In genomic region chr3:68876112-68876713, GRCh38 we compare ENCODE assay signal across 8 cellular contexts. TPM values are rescaled to one million over a fixed set of nuclear protein-coding genes. Genes with fewer than 3 reads are reported as not detected.
DNase-seq lines count a peak whose midpoint lies in the region; ATAC-seq and TF ChIP-seq lines count a peak whose summit lies in the region.

No MANE protein-coding gene starts in this region.

- TF ChIP-seq CTCF in WTC11 (IDR thresholded peaks at IDR 0.05), result peak; percentile 86
- TF ChIP-seq CTCF in fibroblast of villous mesenchyme (IDR thresholded peaks at IDR 0.05; ENCODE audit: insufficient read depth, low read depth, low read length), result peak; percentile 93
- peak; percentile 87 for TF ChIP-seq CTCF in osteocyte (IDR thresholded peaks at IDR 0.05)

- no peak overlapping the region for H3K4me3 ChIP-seq in fibroblast of villous mesenchyme (ENCODE audit: low read depth, low read length)

- CTCF ChIA-PET in WTC11 (lab: Charles Lee), result interaction anchor here (1.0 to 1.6 kb wide), 8 partner anchors 10 to 1762 kb away, joined by 3 to 9 read pairs (median 6); no protein-coding TSS in a partner anchor

- H3K4me3 Mint-ChIP-seq in WTC11 (no peak overlapping the region), osteocyte (ENCODE audit: unreplicated experiment) (no peak overlapping the region)

- ATAC-seq in GM18520 (IDR thresholded peaks at IDR 0.05; ENCODE audit: unreplicated experiment), result peak; percentile 76
- ATAC-seq in HG02973 (IDR thresholded peaks at IDR 0.05; ENCODE audit: unreplicated experiment), result peak; percentile 70
- ATAC-seq in WTC11, result peak; percentile 48; the same call in 1 of the 2 replicates

- H3K9me3 Mint-ChIP-seq in WTC11 (peaks cover 7% of the 10 kb centered on the region), osteocyte (ENCODE audit: unreplicated experiment) (no peaks in the 10 kb centered on the region)

- DNase-seq in COLO668 (lab: John Stamatoyannopoulos, UW; ENCODE audit: unreplicated experiment) (peak; percentile 22), NCI-H187 treated with DMSO at 0.1 percent for 48 hours (lab: John Stamatoyannopoulos, UW) (peak; percentile 1), WTC11 (ENCODE audit: low spot score) (peak; percentile 22), fibroblast of villous mesenchyme (ENCODE audit: low read depth) (peak; percentile 76), osteocyte (ENCODE audit: extremely low spot score, unreplicated experiment) (no peak), cerebellar nuclear complex (lab: John Stamatoyannopoulos, UW) (no peak)

- H3K4me1 Mint-ChIP-seq in WTC11 (peaks cover 7% of the 10 kb centered on the region; the same call in 1 of the 2 replicates), osteocyte (ENCODE audit: unreplicated experiment) (no peaks in the 10 kb centered on the region)

- H3K36me3 Mint-ChIP-seq in WTC11 (peaks cover 7% of the 10 kb centered on the region; the same call in 1 of the 2 replicates), osteocyte (ENCODE audit: unreplicated experiment) (no peaks in the 10 kb centered on the region)

- POLR2A ChIA-PET in WTC11 (lab: Charles Lee), result no interaction called here

- H3K27ac Mint-ChIP-seq in WTC11 (no peak overlapping the region), osteocyte (ENCODE audit: unreplicated experiment) (no peak overlapping the region)

- H3K27me3 Mint-ChIP-seq in WTC11 (ENCODE audit: low read depth) (no peaks in the 10 kb centered on the region), osteocyte (ENCODE audit: unreplicated experiment) (peaks cover 20% of the 10 kb centered on the region)

TF ChIP-seq in WTC11, 78 proteins besides CTCF, POLR2A, EP300 and RAD21:
- TF ChIP-seq CREB1 (CRISPR knock-in tag; IDR thresholded peaks at IDR 0.05) (no peak), OVOL2 (CRISPR knock-in tag; IDR thresholded peaks at IDR 0.05; ENCODE audit: borderline replicate concordance) (no peak), NFE2L1 (CRISPR knock-in tag; IDR thresholded peaks at IDR 0.05) (no peak)
- TF ChIP-seq, protein P1, sequence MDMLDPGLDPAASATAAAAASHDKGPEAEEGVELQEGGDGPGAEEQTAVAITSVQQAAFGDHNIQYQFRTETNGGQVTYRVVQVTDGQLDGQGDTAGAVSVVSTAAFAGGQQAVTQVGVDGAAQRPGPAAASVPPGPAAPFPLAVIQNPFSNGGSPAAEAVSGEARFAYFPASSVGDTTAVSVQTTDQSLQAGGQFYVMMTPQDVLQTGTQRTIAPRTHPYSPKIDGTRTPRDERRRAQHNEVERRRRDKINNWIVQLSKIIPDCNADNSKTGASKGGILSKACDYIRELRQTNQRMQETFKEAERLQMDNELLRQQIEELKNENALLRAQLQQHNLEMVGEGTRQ (CRISPR knock-in tag; IDR thresholded peaks at IDR 0.05), result no peak

RNA-seq across cellular contexts. Expression of gene TAFA4, which starts 56.1 kb away (rescaled TPM):
- total RNA-seq in WTC11 (2021), result 4.2 to 6.6 TPM (median 6.3 TPM) in 3 replicates
- not detected in 2 replicates for total RNA-seq in fibroblast of villous mesenchyme
- not detected in 2 replicates for total RNA-seq in osteocyte

Comparison
In these comparisons a context has a peak if more than half of its experiments do, and no peak if none do; other contexts are left out.
1. DNase-seq: peak in COLO668 (single experiment), NCI-H187 treated with DMSO at 0.1 percent for 48 hours (single experiment), WTC11 (single experiment) and fibroblast of villous mesenchyme (single experiment); none in osteocyte (single experiment) and cerebellar nuclear complex (0 of 2).
2. Peak in every context shown above with its lines, with median percentiles within 50 percentile points of each other: ATAC-seq and CTCF ChIP-seq.